In genomic region chr2:179842498-179843153, GRCh38 we compare ENCODE assay signal across 1 cellular context.
TF ChIP-seq lines count a peak whose summit lies in the region.

No MANE protein-coding gene starts in this region.

TF ChIP-seq in WTC11, 78 proteins besides CTCF, POLR2A, EP300 and RAD21 (continued from another document):
- no peak for TF ChIP-seq FOXP4 (CRISPR knock-in tag; IDR thresholded peaks at IDR 0.05)
- TF ChIP-seq ZBTB21 (CRISPR knock-in tag; IDR thresholded peaks at IDR 0.05; ENCODE audit: borderline replicate concordance) = no peak
- no peak for TF ChIP-seq SMAD3 (CRISPR knock-in tag; IDR thresholded peaks at IDR 0.05; ENCODE audit: borderline replicate concordance)
- no peak for TF ChIP-seq ZNF121 (CRISPR knock-in tag; IDR thresholded peaks at IDR 0.05)
- no peak for TF ChIP-seq CREM (CRISPR knock-in tag; IDR thresholded peaks at IDR 0.05)
- no peak for TF ChIP-seq GTF2I (CRISPR knock-in tag; conservative IDR thresholded peaks at IDR 0.05)
